In the genomic region with DNA sequence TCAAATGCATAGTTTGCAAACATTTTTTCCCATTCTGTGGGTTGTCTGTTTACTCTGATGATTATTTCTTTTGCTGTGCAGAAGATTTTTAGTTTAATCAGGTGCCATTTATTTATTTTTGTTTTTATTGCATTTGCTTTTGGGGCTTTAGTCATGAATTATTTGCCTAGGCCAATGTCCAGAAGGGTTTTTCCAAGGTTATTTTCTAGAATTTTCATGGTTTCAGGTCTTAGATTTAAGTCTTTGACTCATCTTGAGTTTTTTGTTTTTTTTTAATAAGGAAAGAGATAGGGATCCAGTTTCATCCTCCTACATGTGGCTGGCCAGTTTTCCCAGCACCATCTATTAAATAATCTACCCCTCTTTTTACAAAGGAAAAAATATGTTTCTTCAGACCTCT, we compare ENCODE assay signal across 34 cellular contexts. TPM values are rescaled to one million over a fixed set of nuclear protein-coding genes. Genes with fewer than 3 reads are reported as not detected.
DNase-seq lines count a peak whose midpoint lies in the region; ATAC-seq and TF ChIP-seq lines count a peak whose summit lies in the region.
"Had no signal": no experiment of that assay in that cellular context is flagged by ENCODE, and none has a peak within 500 bp of the region (broad histone marks: within the 10 kb centered on the region; RNA-seq: fewer than 3 reads in every experiment).

No MANE protein-coding gene starts in this region.

- DNase-seq in LNCaP clone FGC (ENCODE audit: low read depth) (peak; percentile 52), PC-3 (peak; percentile 54), nephron progenitor cell (no peak), HuH-7 (ENCODE audit: low spot score) (no peak), NCI-H128 (lab: John Stamatoyannopoulos, UW; ENCODE audit: unreplicated experiment) (no peak), lower lobe of right lung (no peak)
- no peak for DNase-seq in naive thymus-derived CD8-positive, alpha-beta T cell
- DNase-seq: 8988T; ACHN; AML-193; BE2C; C1 segment of cervical spinal cord; Caco-2; Calu3; CD4-positive, alpha-beta memory T cell; CD4-positive, alpha-beta T cell; CD4-positive, CD25-positive, alpha-beta regulatory T cell; CD8-positive, alpha-beta memory T cell; CD8-positive, alpha-beta T cell; COR-L47; DMS 273 treated with DMSO at 0.1 percent for 48 hours; DMS153; DMS53; DMS79; DMS79 treated with DMSO at 0.1 percent for 48 hours; DND-41; EL had no signal

- no peak overlapping the region for H3K27ac ChIP-seq in PC-3 (ENCODE audit: low read length)
- H3K27ac ChIP-seq in VCaP = peak overlapping the region; percentile 66
- no peak overlapping the region for H3K27ac ChIP-seq in lower lobe of right lung
- H3K27ac ChIP-seq: 22Rv1; A549; BLaER1; BLaER1 treated with 17β-estradiol and CSF1 and Interleukin-3, amounts not matched to agents 10 nM and 100 nM had no signal

- peak overlapping the region; percentile 55 for H3K27ac Mint-ChIP-seq in nephron progenitor cell
- no peak overlapping the region for H3K27ac Mint-ChIP-seq in naive thymus-derived CD8-positive, alpha-beta T cell
- H3K27ac Mint-ChIP-seq: B cell; CD14-positive monocyte; CD4-positive, alpha-beta memory T cell; CD4-positive, alpha-beta T cell; CD4-positive, CD25-positive, alpha-beta regulatory T cell; CD8-positive, alpha-beta T cell had no signal

- H3K9me3 ChIP-seq in PC-3 (ENCODE audit: low read length) = no peaks in the 10 kb centered on the region
- H3K9me3 ChIP-seq in lower lobe of right lung = no peaks in the 10 kb centered on the region
- H3K9me3 ChIP-seq: A549; BE2C; BLaER1; BLaER1 treated with 17β-estradiol and CSF1 and Interleukin-3, amounts not matched to agents 10 nM and 100 nM; Caco-2 had no signal

- no peaks in the 10 kb centered on the region for H3K36me3 Mint-ChIP-seq in nephron progenitor cell (ENCODE audit: low read depth)
- H3K36me3 Mint-ChIP-seq in naive thymus-derived CD8-positive, alpha-beta T cell = no peaks in the 10 kb centered on the region
- H3K36me3 Mint-ChIP-seq: CD14-positive monocyte; CD4-positive, alpha-beta memory T cell; CD4-positive, CD25-positive, alpha-beta regulatory T cell; CD8-positive, alpha-beta memory T cell; CD8-positive, alpha-beta T cell had no signal

- H3K27me3 ChIP-seq in PC-3 (ENCODE audit: low read length) = peaks cover 84% of the 10 kb centered on the region
- no peaks in the 10 kb centered on the region for H3K27me3 ChIP-seq in lower lobe of right lung (ENCODE audit: low read depth)
- H3K27me3 ChIP-seq: BLaER1; BLaER1 treated with 17β-estradiol and CSF1 and Interleukin-3, amounts not matched to agents 10 nM and 100 nM had no signal

- BruUV-seq in PC-3 (replicated peaks; lab: Mats Ljungman, UMichigan) = no TSS peak

- no peaks in the 10 kb centered on the region for H3K36me3 ChIP-seq in PC-3 (ENCODE audit: low read depth, low read length)
- no peaks in the 10 kb centered on the region for H3K36me3 ChIP-seq in lower lobe of right lung
- H3K36me3 ChIP-seq: BE2C; BLaER1; BLaER1 treated with 17β-estradiol and CSF1 and Interleukin-3, amounts not matched to agents 10 nM and 100 nM had no signal

- no peak overlapping the region for H3K4me3 Mint-ChIP-seq in nephron progenitor cell
- H3K4me3 Mint-ChIP-seq in naive thymus-derived CD8-positive, alpha-beta T cell = no peak overlapping the region
- H3K4me3 Mint-ChIP-seq: B cell; CD4-positive, alpha-beta memory T cell; CD4-positive, alpha-beta T cell; CD4-positive, CD25-positive, alpha-beta regulatory T cell; CD8-positive, alpha-beta memory T cell; CD8-positive, alpha-beta T cell had no signal

- H3K79me2 ChIP-seq in PC-3 (ENCODE audit: low read length) = no peaks in the 10 kb centered on the region

- H3K4me1 Mint-ChIP-seq in nephron progenitor cell = peaks cover 7% of the 10 kb centered on the region
- H3K4me1 Mint-ChIP-seq in naive thymus-derived CD8-positive, alpha-beta T cell = no peaks in the 10 kb centered on the region
- H3K4me1 Mint-ChIP-seq: B cell; CD14-positive monocyte; CD4-positive, alpha-beta memory T cell; CD4-positive, CD25-positive, alpha-beta regulatory T cell; CD8-positive, alpha-beta memory T cell had no signal

- no peaks in the 10 kb centered on the region for H3F3A ChIP-seq in PC-3 (ENCODE audit: low read length, unreplicated experiment)

- no peak overlapping the region for H3K4me2 ChIP-seq in PC-3 (ENCODE audit: low read length)
- H3K4me2 ChIP-seq: A549; BLaER1; BLaER1 treated with 17β-estradiol and CSF1 and Interleukin-3, amounts not matched to agents 10 nM and 100 nM had no signal

- H3K9me2 ChIP-seq in PC-3 (replicated peaks; ENCODE audit: low read length) = no peaks in the 10 kb centered on the region

- H3K9me3 Mint-ChIP-seq in nephron progenitor cell = no peaks in the 10 kb centered on the region
- no peaks in the 10 kb centered on the region for H3K9me3 Mint-ChIP-seq in naive thymus-derived CD8-positive, alpha-beta T cell
- H3K9me3 Mint-ChIP-seq: CD4-positive, alpha-beta memory T cell; CD4-positive, alpha-beta T cell; CD4-positive, CD25-positive, alpha-beta regulatory T cell; CD8-positive, alpha-beta memory T cell; CD8-positive, alpha-beta T cell had no signal

- no peak overlapping the region for H2AFZ ChIP-seq in PC-3 (ENCODE audit: low read length)

- intact Hi-C loops in PC-3 (cut with micrococcal nuclease) (no loop called here), lower lobe of right lung (cut with DNase I) (no loop called here)

- no peak overlapping the region for H3K9ac ChIP-seq in PC-3 (ENCODE audit: low read length)
- H3K9ac ChIP-seq: BLaER1; BLaER1 treated with 17β-estradiol and CSF1 and Interleukin-3, amounts not matched to agents 10 nM and 100 nM had no signal

- H3K4me3 ChIP-seq in LNCaP clone FGC (ENCODE audit: low read depth, low read length) (no peak overlapping the region), PC-3 (ENCODE audit: low read length) (no peak overlapping the region), lower lobe of right lung (no peak overlapping the region)
- H3K4me3 ChIP-seq: A549; BLaER1; BLaER1 treated with 17β-estradiol and CSF1 and Interleukin-3, amounts not matched to agents 10 nM and 100 nM had no signal

- peaks cover 9% of the 10 kb centered on the region for H3K27me3 Mint-ChIP-seq in nephron progenitor cell (ENCODE audit: low read depth, poor library complexity)
- peaks cover 22 to 62% (median 31%) of the 10 kb centered on the region in 5 donors for H3K27me3 Mint-ChIP-seq in naive thymus-derived CD8-positive, alpha-beta T cell

- no peaks in the 10 kb centered on the region for H4K20me1 ChIP-seq in PC-3 (ENCODE audit: low read length)
- H4K20me1 ChIP-seq: BLaER1; BLaER1 treated with 17β-estradiol and CSF1 and Interleukin-3, amounts not matched to agents 10 nM and 100 nM had no signal

- CTCF ChIA-PET in PC-3 (lab: Charles Lee) = no interaction called here

- no peak for TF ChIP-seq CTCF in LNCaP clone FGC (IDR thresholded peaks at IDR 0.05; ENCODE audit: control insufficient read depth, extremely low read depth, insufficient read depth)
- no peak for TF ChIP-seq CTCF in PC-3 (conservative IDR thresholded peaks at IDR 0.05; ENCODE audit: low read depth, low read length)
- TF ChIP-seq CTCF in VCaP (conservative IDR thresholded peaks at IDR 0.05) = no peak
- TF ChIP-seq CTCF in nephron progenitor cell (IDR thresholded peaks at IDR 0.05) = no peak
- TF ChIP-seq CTCF in lower lobe of right lung (IDR thresholded peaks at IDR 0.05) = no peak

- ATAC-seq in PC-3 (peak; percentile 70), lower lobe of right lung (no peak)
- no peak for ATAC-seq in naive thymus-derived CD8-positive, alpha-beta T cell
- ATAC-seq: A549; CD8-positive, alpha-beta T cell had no signal

- H3K4me1 ChIP-seq in PC-3 (ENCODE audit: insufficient read depth, low read length) (peaks cover 3% of the 10 kb centered on the region; the same call in 1 of the 2 replicates), lower lobe of right lung (no peaks in the 10 kb centered on the region)
- H3K4me1 ChIP-seq: A549; BE2C; BLaER1; BLaER1 treated with 17β-estradiol and CSF1 and Interleukin-3, amounts not matched to agents 10 nM and 100 nM; Caco-2 had no signal

- POLR2A ChIA-PET in PC-3 (lab: Charles Lee; ENCODE audit: unreplicated experiment) = no interaction called here
- POLR2A ChIA-PET in naive thymus-derived CD8-positive, alpha-beta T cell (lab: Charles Lee) = no interaction called here

RNA-seq across cellular contexts. Expression of a gene that starts 57.2 kb away (rescaled TPM):
- total RNA-seq in PC-3 (2014; rRNA removed) (17.8 and 28.6 TPM in 2 replicates), lower lobe of right lung (23.8 TPM)
- 10 to 100 TPM; 31.0 to 33.3 TPM for total RNA-seq in naive thymus-derived CD8-positive, alpha-beta T cell
- 10 to 100 TPM in 2 of 3 donors, 1 to 10 TPM in 1; 8.9 to 12.2 (median 10.7) TPM for polyA plus RNA-seq in naive thymus-derived CD8-positive, alpha-beta T cell

Comparison
In these comparisons a context has a peak if more than half of its experiments do, and no peak if none do; other contexts are left out.
1. DNase-seq: peak in LNCaP clone FGC (single experiment) and PC-3 (single experiment); none in nephron progenitor cell (single experiment), HuH-7 (single experiment), NCI-H128 (single experiment), naive thymus-derived CD8-positive, alpha-beta T cell (0 of 10) and lower lobe of right lung (single experiment).